In genomic region chr17:73205326-73205980, GRCh38 we compare ENCODE assay signal across 19 cellular contexts. TPM values are rescaled to one million over a fixed set of nuclear protein-coding genes. Genes with fewer than 3 reads are reported as not detected.
A peak's percentile ranks its signal among the peaks of the same experiment; 100 is the strongest.
DNase-seq lines count a peak whose midpoint lies in the region; ATAC-seq and TF ChIP-seq lines count a peak whose summit lies in the region.
"Had no signal": no experiment of that assay in that cellular context is flagged by ENCODE, and none has a peak within 500 bp of the region (broad histone marks: within the 10 kb centered on the region; RNA-seq: fewer than 3 reads in every experiment).

No MANE protein-coding gene starts in this region.

- no peaks in the 10 kb centered on the region for H3K9me3 Mint-ChIP-seq in activated naive CD8-positive, alpha-beta T cell treated with anti-CD3 and anti-CD28 coated beads, Interleukin-2, amount 10 ng/mL, durations not matched to agents 7 days and 5 days
- H3K9me3 Mint-ChIP-seq in activated naive CD8-positive, alpha-beta T cell treated with anti-CD3 and anti-CD28 coated beads for 36 hours, result no peaks in the 10 kb centered on the region
- H3K9me3 Mint-ChIP-seq in stimulated activated effector memory CD8-positive, alpha-beta T cell treated with anti-CD3 and anti-CD28 coated beads, Interleukin-12 subunit alpha, Interleukin-12 subunit beta, amount 100 ng/mL, for 72 hours, result no peaks in the 10 kb centered on the region
- H3K9me3 Mint-ChIP-seq: activated CD4-positive, alpha-beta T cell treated with anti-CD3 and anti-CD28 coated beads, Interleukin-2, amount 10 ng/mL, durations not matched to agents 7 days and 5 days; memory B cell had no signal

- peak overlapping the region; percentile 42 for H3K27ac Mint-ChIP-seq in activated naive CD8-positive, alpha-beta T cell treated with anti-CD3 and anti-CD28 coated beads, Interleukin-2, amount 10 ng/mL, durations not matched to agents 7 days and 5 days
- H3K27ac Mint-ChIP-seq in activated naive CD8-positive, alpha-beta T cell treated with anti-CD3 and anti-CD28 coated beads for 36 hours, result no peak overlapping the region
- peak overlapping the region; percentile 87 for H3K27ac Mint-ChIP-seq in stimulated activated effector memory CD8-positive, alpha-beta T cell treated with anti-CD3 and anti-CD28 coated beads, Interleukin-12 subunit alpha, Interleukin-12 subunit beta, amount 100 ng/mL, for 72 hours
- H3K27ac Mint-ChIP-seq: memory B cell had no signal

- peaks cover 23% of the 10 kb centered on the region for H3K36me3 Mint-ChIP-seq in activated naive CD8-positive, alpha-beta T cell treated with anti-CD3 and anti-CD28 coated beads, Interleukin-2, amount 10 ng/mL, durations not matched to agents 7 days and 5 days
- peaks cover 56% of the 10 kb centered on the region for H3K36me3 Mint-ChIP-seq in activated naive CD8-positive, alpha-beta T cell treated with anti-CD3 and anti-CD28 coated beads for 36 hours
- H3K36me3 Mint-ChIP-seq in stimulated activated effector memory CD8-positive, alpha-beta T cell treated with anti-CD3 and anti-CD28 coated beads, Interleukin-12 subunit alpha, Interleukin-12 subunit beta, amount 100 ng/mL, for 72 hours, result peaks cover 100% of the 10 kb centered on the region

- POLR2A ChIA-PET in activated naive CD8-positive, alpha-beta T cell treated with anti-CD3 and anti-CD28 coated beads, Interleukin-2, amount 10 ng/mL, durations not matched to agents 7 days and 5 days (lab: Charles Lee), result interaction anchor here (0.6 kb wide), 1 partner anchor 9 kb away, joined by 3 read pairs; no protein-coding TSS in a partner anchor

- H3K36me3 ChIP-seq in upper lobe of left lung, result peaks cover 39 to 94% (median 77%) of the 10 kb centered on the region in 4 donors

- peaks cover 33% of the 10 kb centered on the region for H3K4me1 Mint-ChIP-seq in activated naive CD8-positive, alpha-beta T cell treated with anti-CD3 and anti-CD28 coated beads, Interleukin-2, amount 10 ng/mL, durations not matched to agents 7 days and 5 days
- peaks cover 32% of the 10 kb centered on the region for H3K4me1 Mint-ChIP-seq in activated naive CD8-positive, alpha-beta T cell treated with anti-CD3 and anti-CD28 coated beads for 36 hours
- no peaks in the 10 kb centered on the region for H3K4me1 Mint-ChIP-seq in stimulated activated effector memory CD8-positive, alpha-beta T cell treated with anti-CD3 and anti-CD28 coated beads, Interleukin-12 subunit alpha, Interleukin-12 subunit beta, amount 100 ng/mL, for 72 hours
- H3K4me1 Mint-ChIP-seq: memory B cell had no signal

- TF ChIP-seq CTCF in upper lobe of left lung (IDR thresholded peaks at IDR 0.05), result no peak

- H3K27me3 ChIP-seq in upper lobe of left lung, result no peaks in the 10 kb centered on the region
- H3K27me3 ChIP-seq: colonic mucosa, sigmoid colon had no signal

- TF ChIP-seq EP300 in upper lobe of left lung (IDR thresholded peaks at IDR 0.05), result no peak

- no peaks in the 10 kb centered on the region for H3K9me3 ChIP-seq in upper lobe of left lung
- H3K9me3 ChIP-seq: colonic mucosa, sigmoid colon had no signal

- TF ChIP-seq POLR2A in upper lobe of left lung (IDR thresholded peaks at IDR 0.05), result no peak

- H3K4me3 Mint-ChIP-seq in activated naive CD8-positive, alpha-beta T cell treated with anti-CD3 and anti-CD28 coated beads, Interleukin-2, amount 10 ng/mL, durations not matched to agents 7 days and 5 days, result peak overlapping the region; percentile 16
- H3K4me3 Mint-ChIP-seq in activated naive CD8-positive, alpha-beta T cell treated with anti-CD3 and anti-CD28 coated beads for 36 hours, result no peak overlapping the region
- H3K4me3 Mint-ChIP-seq in stimulated activated effector memory CD8-positive, alpha-beta T cell treated with anti-CD3 and anti-CD28 coated beads, Interleukin-12 subunit alpha, Interleukin-12 subunit beta, amount 100 ng/mL, for 72 hours, result no peak overlapping the region
- H3K4me3 Mint-ChIP-seq: activated CD4-positive, alpha-beta T cell treated with anti-CD3 and anti-CD28 coated beads, Interleukin-2, amount 10 ng/mL, durations not matched to agents 7 days and 5 days; memory B cell had no signal

- no peak overlapping the region for H3K4me3 ChIP-seq in upper lobe of left lung
- H3K4me3 ChIP-seq: colonic mucosa, sigmoid colon had no signal

- peaks cover 0 to 16% (median 10%) of the 10 kb centered on the region in 4 donors for H3K4me1 ChIP-seq in upper lobe of left lung

- no peak for DNase-seq in activated naive CD8-positive, alpha-beta T cell treated with anti-CD3 and anti-CD28 coated beads, Interleukin-2, amount 10 ng/mL, durations not matched to agents 7 days and 5 days
- DNase-seq in activated naive CD8-positive, alpha-beta T cell treated with anti-CD3 and anti-CD28 coated beads for 36 hours, result no peak
- DNase-seq in NCI-H2081 treated with DMSO at 0.1 percent for 48 hours (lab: John Stamatoyannopoulos, UW) (peak; percentile 48), SK-N-DZ (ENCODE audit: low spot score) (peak; percentile 73), upper lobe of left lung (no peak), NCI-H446 treated with DMSO at 0.1 percent for 48 hours (lab: John Stamatoyannopoulos, UW) (no peak), COLO829 (ENCODE audit: low spot score) (no peak)
- no peak for DNase-seq in stimulated activated effector memory CD8-positive, alpha-beta T cell treated with anti-CD3 and anti-CD28 coated beads, Interleukin-12 subunit alpha, Interleukin-12 subunit beta, amount 100 ng/mL, for 72 hours (ENCODE audit: low spot score in 2 of 2)
- DNase-seq: activated CD4-positive, alpha-beta T cell treated with anti-CD3 and anti-CD28 coated beads, Interleukin-2, amount 10 ng/mL, durations not matched to agents 7 days and 5 days; anterior cingulate cortex; colonic mucosa; NK-92 treated with Interleukin-12 subunit alpha and Interleukin-12 subunit beta, amount 100 ng/mL, for 24 hours; sigmoid colon; stimulated activated CD4-positive, alpha-beta T cell treated with anti-CD3 and anti-CD28 coated beads, Interleukin-4, amount 100 ng/mL, for 1 hour had no signal

- H3K27ac ChIP-seq in upper lobe of left lung, result no peak overlapping the region
- H3K27ac ChIP-seq: colonic mucosa, sigmoid colon had no signal

- no peaks in the 10 kb centered on the region for H3K27me3 Mint-ChIP-seq in activated naive CD8-positive, alpha-beta T cell treated with anti-CD3 and anti-CD28 coated beads, Interleukin-2, amount 10 ng/mL, durations not matched to agents 7 days and 5 days
- H3K27me3 Mint-ChIP-seq in activated naive CD8-positive, alpha-beta T cell treated with anti-CD3 and anti-CD28 coated beads for 36 hours, result no peaks in the 10 kb centered on the region
- H3K27me3 Mint-ChIP-seq: activated CD4-positive, alpha-beta T cell treated with anti-CD3 and anti-CD28 coated beads, Interleukin-2, amount 10 ng/mL, durations not matched to agents 7 days and 5 days; memory B cell had no signal

- 86 to 91% methylated on average over 10 of the region's 10 CpGs for WGBS in upper lobe of left lung, 2 donors

- ATAC-seq in activated naive CD8-positive, alpha-beta T cell treated with anti-CD3 and anti-CD28 coated beads, Interleukin-2, amount 10 ng/mL, durations not matched to agents 7 days and 5 days (ENCODE audit: low read depth), result no peak
- no peak for ATAC-seq in stimulated activated effector memory CD8-positive, alpha-beta T cell treated with anti-CD3 and anti-CD28 coated beads, Interleukin-12 subunit alpha, Interleukin-12 subunit beta, amount 100 ng/mL, for 72 hours
- ATAC-seq in upper lobe of left lung (ENCODE audit: low FRiP score in 2 of 2), result no peak

RNA-seq across cellular contexts. Expression of gene COG1, which starts 12.6 kb away (rescaled TPM):
- 10 to 100 TPM; 51.8 to 53.7 TPM for total RNA-seq in activated naive CD8-positive, alpha-beta T cell treated with anti-CD3 and anti-CD28 coated beads, Interleukin-2, amount 10 ng/mL, durations not matched to agents 7 days and 5 days
- total RNA-seq in activated naive CD8-positive, alpha-beta T cell treated with anti-CD3 and anti-CD28 coated beads for 36 hours, result 10 to 100 TPM; 23.4 to 27.7 TPM
- 22.9 and 29.5 TPM in 2 replicates for polyA plus RNA-seq in SK-N-DZ (2014; cell fraction: cytosol; rRNA removed)
- 42.5 and 60.0 TPM in 2 replicates for polyA plus RNA-seq in SK-N-DZ (2014; cell fraction: nucleus; rRNA removed)
- 10 to 100 TPM; 27.7 to 75.4 (median 32.5) TPM for total RNA-seq in upper lobe of left lung

RNA-seq across cellular contexts. Expression of gene SSTR2, which starts 40.6 kb away (rescaled TPM):
- total RNA-seq in activated naive CD8-positive, alpha-beta T cell treated with anti-CD3 and anti-CD28 coated beads, Interleukin-2, amount 10 ng/mL, durations not matched to agents 7 days and 5 days, result not detected
- under 1 TPM; 0.04 to 0.16 TPM for total RNA-seq in activated naive CD8-positive, alpha-beta T cell treated with anti-CD3 and anti-CD28 coated beads for 36 hours
- polyA plus RNA-seq in SK-N-DZ (2014; cell fraction: cytosol; rRNA removed), result 6.3 and 9.3 TPM in 2 replicates
- polyA plus RNA-seq in SK-N-DZ (2014; cell fraction: nucleus; rRNA removed), result 2.3 TPM in 2 replicates
- 1 to 10 TPM in 1 of 6 donors, under 1 TPM in 4, not detected in 1; 0.10 to 1.0 (median 0.14) TPM for total RNA-seq in upper lobe of left lung
- total RNA-seq: activated CD4-positive, alpha-beta T cell treated with anti-CD3 and anti-CD28 coated beads, Interleukin-2, amount 10 ng/mL, durations not matched to agents 7 days and 5 days; glomerular endothelial cell had no signal

RNA-seq across cellular contexts. Expression of gene CPSF4L, which starts 56.2 kb away (rescaled TPM):
- total RNA-seq in activated naive CD8-positive, alpha-beta T cell treated with anti-CD3 and anti-CD28 coated beads, Interleukin-2, amount 10 ng/mL, durations not matched to agents 7 days and 5 days, result not detected
- not detected for total RNA-seq in activated naive CD8-positive, alpha-beta T cell treated with anti-CD3 and anti-CD28 coated beads for 36 hours
- not detected in 2 replicates for polyA plus RNA-seq in SK-N-DZ (2014; cell fraction: cytosol; rRNA removed)
- not detected in 2 replicates for polyA plus RNA-seq in SK-N-DZ (2014; cell fraction: nucleus; rRNA removed)
- total RNA-seq in upper lobe of left lung, result under 1 TPM in 1 of 6 donors, not detected in 5; 0.46 TPM
- total RNA-seq: activated CD4-positive, alpha-beta T cell treated with anti-CD3 and anti-CD28 coated beads, Interleukin-2, amount 10 ng/mL, durations not matched to agents 7 days and 5 days; colonic mucosa; M059J; sigmoid colon; T-helper 2 cell treated with Interferon-gamma antibody and Interleukin-4, amounts not matched to agents 100 ng/mL and 5 ng/mL, for 36 hours; ureter had no signal
- polyA plus RNA-seq: sigmoid colon had no signal

Comparison
In these comparisons a context has a peak if more than half of its experiments do, and no peak if none do; other contexts are left out.
1. DNase-seq: peak in NCI-H2081 treated with DMSO at 0.1 percent for 48 hours (single experiment) and SK-N-DZ (single experiment); none in activated naive CD8-positive, alpha-beta T cell treated with anti-CD3 and anti-CD28 coated beads, Interleukin-2, amount 10 ng/mL, durations not matched to agents 7 days and 5 days (single experiment), activated naive CD8-positive, alpha-beta T cell treated with anti-CD3 and anti-CD28 coated beads for 36 hours (single experiment), stimulated activated effector memory CD8-positive, alpha-beta T cell treated with anti-CD3 and anti-CD28 coated beads, Interleukin-12 subunit alpha, Interleukin-12 subunit beta, amount 100 ng/mL, for 72 hours (0 of 2), upper lobe of left lung (0 of 2), NCI-H446 treated with DMSO at 0.1 percent for 48 hours (single experiment) and COLO829 (single experiment).